Comparison of ENCODE assay signal across 11 cellular contexts in genomic region chr3:54999159-54999558, GRCh38.
DNase-seq lines count a peak whose midpoint lies in the region; ATAC-seq, FAIRE-seq and TF ChIP-seq lines count a peak whose summit lies in the region.
"Had no signal": no experiment of that assay in that cellular context is flagged by ENCODE, and none has a peak within 500 bp of the region (broad histone marks: within the 10 kb centered on the region; RNA-seq: fewer than 3 reads in every experiment).

No MANE protein-coding gene starts in this region.

- peaks cover 29% of the 10 kb centered on the region for H3K4me1 Mint-ChIP-seq in neural crest cell
- H3K4me1 Mint-ChIP-seq in activated CD8-positive, alpha-beta T cell treated with anti-CD3 and anti-CD28 coated beads for 36 hours (ENCODE audit: low read depth): no peaks in the 10 kb centered on the region

- peak overlapping the region; percentile 98 for H3K27ac Mint-ChIP-seq in neural crest cell (ENCODE audit: unreplicated experiment)
- no peak overlapping the region for H3K27ac Mint-ChIP-seq in activated CD8-positive, alpha-beta T cell treated with anti-CD3 and anti-CD28 coated beads for 36 hours

- H3K36me3 ChIP-seq in GM06990 (ENCODE audit: control insufficient read depth, insufficient read depth, low read length) (no peaks in the 10 kb centered on the region), bronchial epithelial cell (ENCODE audit: control insufficient read depth, insufficient read depth, low read length) (no peaks in the 10 kb centered on the region)

- POLR2A ChIA-PET in activated CD8-positive, alpha-beta T cell treated with anti-CD3 and anti-CD28 coated beads for 36 hours (lab: Charles Lee): no interaction called here

- no peak for DNase-seq in GM06990 (ENCODE audit: extremely low read depth, insufficient read length)
- peak; percentile 1 for DNase-seq in NCI-H2171 (lab: John Stamatoyannopoulos, UW)
- peak; percentile 75 for DNase-seq in bronchial epithelial cell (ENCODE audit: low read depth)
- DNase-seq in neural crest cell (ENCODE audit: low read depth, low spot score): peak; percentile 12
- DNase-seq in activated CD8-positive, alpha-beta T cell treated with anti-CD3 and anti-CD28 coated beads for 36 hours: no peak
- no peak for DNase-seq in DMS114 treated with DMSO at 0.1 percent for 48 hours (lab: John Stamatoyannopoulos, UW; ENCODE audit: unreplicated experiment)
- DNase-seq in NOMO-1 treated with DMSO at 0.1 percent for 48 hours (lab: John Stamatoyannopoulos, UW; ENCODE audit: unreplicated experiment): no peak
- DNase-seq: activated naive CD4-positive, alpha-beta T cell; NCI-H446 treated with DMSO at 0.1 percent for 48 hours had no signal

- no peak overlapping the region for H3K4me3 Mint-ChIP-seq in neural crest cell
- H3K4me3 Mint-ChIP-seq in activated CD8-positive, alpha-beta T cell treated with anti-CD3 and anti-CD28 coated beads for 36 hours: no peak overlapping the region

- H3K9me3 Mint-ChIP-seq in neural crest cell: peaks cover 4% of the 10 kb centered on the region
- H3K9me3 Mint-ChIP-seq in activated CD8-positive, alpha-beta T cell treated with anti-CD3 and anti-CD28 coated beads for 36 hours: peaks cover 3% of the 10 kb centered on the region

- no peak overlapping the region for H3K4me3 ChIP-seq in GM06990 (replicated peaks; ENCODE audit: low read depth, low read length)
- H3K4me3 ChIP-seq in bronchial epithelial cell (ENCODE audit: low read depth, low read length): no peak overlapping the region
- H3K4me3 ChIP-seq: lung had no signal

- intact Hi-C loops in activated CD8-positive, alpha-beta T cell treated with anti-CD3 and anti-CD28 coated beads for 36 hours (cut with micrococcal nuclease): no loop called here

- TF ChIP-seq CTCF in GM06990 (IDR thresholded peaks at IDR 0.05; ENCODE audit: insufficient read depth, low read length, poor library complexity, severe bottlenecking) (peak; percentile 31), bronchial epithelial cell (IDR thresholded peaks at IDR 0.05; ENCODE audit: insufficient read depth, low read length, severe bottlenecking) (no peak), neural crest cell (conservative IDR thresholded peaks at IDR 0.05) (peak; percentile 62)
- no peak for TF ChIP-seq CTCF in activated CD8-positive, alpha-beta T cell treated with anti-CD3 and anti-CD28 coated beads for 36 hours (IDR thresholded peaks at IDR 0.05)

- H3K27me3 ChIP-seq in GM06990 (replicated peaks; ENCODE audit: control insufficient read depth, insufficient read depth, low read length) (no peaks in the 10 kb centered on the region; the same call in 1 of the 2 replicates), bronchial epithelial cell (ENCODE audit: control insufficient read depth, insufficient read depth, low read length) (no peaks in the 10 kb centered on the region)

- FAIRE-seq in bronchial epithelial cell (lab: Jason Lieb, UNC): no peak

- CTCF ChIA-PET in activated CD8-positive, alpha-beta T cell treated with anti-CD3 and anti-CD28 coated beads for 36 hours (lab: Charles Lee): no interaction called here

- H3K27me3 Mint-ChIP-seq in neural crest cell (ENCODE audit: low read depth): no peaks in the 10 kb centered on the region
- H3K27me3 Mint-ChIP-seq in activated CD8-positive, alpha-beta T cell treated with anti-CD3 and anti-CD28 coated beads for 36 hours: no peaks in the 10 kb centered on the region

- ATAC-seq in GM21786 (IDR thresholded peaks at IDR 0.05; ENCODE audit: unreplicated experiment): no peak
- ATAC-seq in activated CD8-positive, alpha-beta T cell treated with anti-CD3 and anti-CD28 coated beads for 36 hours: no peak

- H3K36me3 Mint-ChIP-seq in neural crest cell (ENCODE audit: low read depth): no peaks in the 10 kb centered on the region
- no peaks in the 10 kb centered on the region for H3K36me3 Mint-ChIP-seq in activated CD8-positive, alpha-beta T cell treated with anti-CD3 and anti-CD28 coated beads for 36 hours (ENCODE audit: low read depth)

Comparison
In these comparisons a context has a peak if more than half of its experiments do, and no peak if none do; other contexts are left out.
1. DNase-seq: peak in NCI-H2171 (single experiment), bronchial epithelial cell (single experiment) and neural crest cell (single experiment); none in GM06990 (single experiment), activated CD8-positive, alpha-beta T cell treated with anti-CD3 and anti-CD28 coated beads for 36 hours (single experiment), DMS114 treated with DMSO at 0.1 percent for 48 hours (single experiment) and NOMO-1 treated with DMSO at 0.1 percent for 48 hours (single experiment).
2. CTCF ChIP-seq: peak in GM06990 (single experiment) and neural crest cell (single experiment); none in bronchial epithelial cell (single experiment) and activated CD8-positive, alpha-beta T cell treated with anti-CD3 and anti-CD28 coated beads for 36 hours (single experiment).